34 cellular contexts compared by ENCODE assay signal in genomic region chr5:146394486-146394885, GRCh38. TPM values are rescaled to one million over a fixed set of nuclear protein-coding genes. Genes with fewer than 3 reads are reported as not detected.
"Had no signal": no experiment of that assay in that cellular context is flagged by ENCODE, and none has a peak within 500 bp of the region (broad histone marks: within the 10 kb centered on the region; RNA-seq: fewer than 3 reads in every experiment).

No MANE protein-coding gene starts in this region.

- H3K4me3 ChIP-seq: adrenal gland, body of pancreas, PC-9 had no signal

- H3K27ac Mint-ChIP-seq: activated CD4-positive, alpha-beta T cell treated with anti-CD3 and anti-CD28 coated beads, Interleukin-2, amount 10 ng/mL, durations not matched to agents 24 days and 14 days; activated CD8-positive, alpha-beta T cell treated with anti-CD3 and anti-CD28 coated beads for 36 hours; activated naive CD4-positive, alpha-beta T cell treated with anti-CD3 and anti-CD28 coated beads, Interleukin-2, amount 50 U/mL, for 72 hours; activated T-cell treated with anti-CD3 and anti-CD28 coated beads, Interleukin-2, amount 50 U/mL, for 72 hours; activated T-helper 17 cell treated with anti-CD3 and anti-CD28 coated beads, Interleukin-2, amount 50 U/mL, for 72 hours had no signal

- H3K4me3 Mint-ChIP-seq: activated CD4-positive, alpha-beta T cell treated with anti-CD3 and anti-CD28 coated beads, Interleukin-2, amount 10 ng/mL, durations not matched to agents 24 days and 14 days; activated CD8-positive, alpha-beta T cell treated with anti-CD3 and anti-CD28 coated beads for 36 hours; activated T-cell treated with anti-CD3 and anti-CD28 coated beads, Interleukin-2, amount 50 U/mL, for 72 hours; activated T-helper 17 cell treated with anti-CD3 and anti-CD28 coated beads, Interleukin-2, amount 50 U/mL, for 72 hours had no signal

- H2AFZ ChIP-seq: PC-9 had no signal

- H3K27me3 ChIP-seq: adrenal gland, body of pancreas had no signal

- H3K4me1 Mint-ChIP-seq: activated CD4-positive, alpha-beta T cell treated with anti-CD3 and anti-CD28 coated beads, Interleukin-2, amount 10 ng/mL, durations not matched to agents 24 days and 14 days; activated T-helper 17 cell treated with anti-CD3 and anti-CD28 coated beads, Interleukin-2, amount 50 U/mL, for 72 hours had no signal

- H3K36me3 ChIP-seq: adrenal gland, WERI-Rb-1 had no signal

- H3K9me3 Mint-ChIP-seq: activated CD4-positive, alpha-beta T cell treated with anti-CD3 and anti-CD28 coated beads, Interleukin-2, amount 10 ng/mL, durations not matched to agents 24 days and 14 days; activated CD8-positive, alpha-beta T cell treated with anti-CD3 and anti-CD28 coated beads for 36 hours; activated naive CD4-positive, alpha-beta T cell treated with anti-CD3 and anti-CD28 coated beads, Interleukin-2, amount 50 U/mL, for 72 hours; activated T-cell treated with anti-CD3 and anti-CD28 coated beads, Interleukin-2, amount 50 U/mL, for 72 hours; activated T-helper 17 cell treated with anti-CD3 and anti-CD28 coated beads, Interleukin-2, amount 50 U/mL, for 72 hours had no signal

- DNase-seq: activated CD4-positive, alpha-beta T cell treated with anti-CD3 and anti-CD28 coated beads, Interleukin-2, amount 10 ng/mL, durations not matched to agents 24 days and 14 days; activated CD4-positive, alpha-beta T cell treated with anti-CD3 and anti-CD28 coated beads, Interleukin-2, amount 50 U/mL, for 4 hours; activated CD8-positive, alpha-beta T cell treated with anti-CD3 and anti-CD28 coated beads for 36 hours; activated effector memory CD4-positive, alpha-beta T cell treated with anti-CD3 and anti-CD28 coated beads, Interleukin-2, amount 50 U/mL, for 16 hours; activated naive CD4-positive, alpha-beta T cell treated with Interleukin-2 at 50 U/mL for 16 hours; activated T-cell treated with anti-CD3 and anti-CD28 coated beads, Interleukin-2, amount 50 U/mL, for 1 hour; activated T-cell treated with anti-CD3 and anti-CD28 coated beads, Interleukin-2, amount 50 U/mL, for 72 hours; adrenal gland; body of pancreas; caudate nucleus; cerebellar nuclear complex; NCI-H1105; NCI-H1417 treated with DMSO at 0.1 percent for 48 hours; NCI-H187 treated with DMSO at 0.1 percent for 48 hours; NCI-H2081; NCI-H345; NCI-H524 treated with DMSO at 0.1 percent for 48 hours; NK-92 treated with Interleukin-12 subunit alpha and Interleukin-12 subunit beta, amount 100 ng/mL, for 24 hours; PC-9; SIG-M5; SW 1271; T-helper 1 cell; T-helper 2 cell; T-helper 9 cell; WERI-Rb-1 had no signal

- H3K4me2 ChIP-seq: KMS-11, PC-9 had no signal

- H3K4me1 ChIP-seq: adrenal gland, body of pancreas had no signal

- H3K27ac ChIP-seq: adrenal gland, body of pancreas, KMS-11, PC-9, RWPE1, WERI-Rb-1 had no signal

- H3K36me3 Mint-ChIP-seq: activated naive CD4-positive, alpha-beta T cell treated with anti-CD3 and anti-CD28 coated beads, Interleukin-2, amount 50 U/mL, for 72 hours had no signal

- ATAC-seq: activated CD8-positive, alpha-beta T cell treated with anti-CD3 and anti-CD28 coated beads for 36 hours; activated naive CD4-positive, alpha-beta T cell treated with anti-CD3 and anti-CD28 coated beads, Interleukin-2, amount 50 U/mL, for 72 hours; activated T-cell treated with anti-CD3 and anti-CD28 coated beads, Interleukin-2, amount 50 U/mL, for 72 hours; activated T-helper 17 cell treated with anti-CD3 and anti-CD28 coated beads, Interleukin-2, amount 50 U/mL, for 72 hours; body of pancreas; Right ventricle myocardium inferior had no signal

RNA-seq across cellular contexts. Expression of gene POU4F3, which starts 55.8 kb away (rescaled TPM):
- total RNA-seq: activated CD8-positive, alpha-beta T cell treated with anti-CD3 and anti-CD28 coated beads for 36 hours; activated naive CD4-positive, alpha-beta T cell treated with anti-CD3 and anti-CD28 coated beads, Interleukin-2, amount 50 U/mL, for 72 hours; activated T-cell treated with anti-CD3 and anti-CD28 coated beads, Interleukin-2, amount 50 U/mL, for 72 hours; activated T-helper 17 cell treated with anti-CD3 and anti-CD28 coated beads, Interleukin-2, amount 50 U/mL, for 72 hours; bronchial epithelial cell; NCI-H460; OCI-LY7; PC-9; Right ventricle myocardium inferior; SK-MEL-5 had no signal
- polyA plus RNA-seq: adrenal gland had no signal
